In the genomic region with DNA sequence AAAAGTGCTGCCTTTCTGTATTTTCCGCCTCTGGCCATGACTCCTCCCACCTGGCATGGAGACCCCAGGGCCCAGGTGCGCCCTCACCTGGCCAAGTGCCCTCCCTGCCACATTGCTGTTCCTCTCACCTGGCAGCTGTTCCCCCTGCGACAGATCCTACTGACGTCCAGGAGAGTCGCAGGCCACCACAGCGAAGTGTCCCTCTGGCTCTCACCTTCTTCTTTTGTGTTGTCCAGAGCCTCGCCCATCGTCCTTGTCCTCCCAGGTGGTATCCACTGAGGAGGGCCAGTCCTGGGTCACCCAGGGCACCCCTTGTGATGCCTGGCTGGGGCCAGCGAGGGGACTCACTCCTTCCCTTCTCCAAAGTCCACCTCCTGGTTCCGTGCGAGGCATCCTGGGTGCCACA, we compare ENCODE assay signal across 8 cellular contexts. TPM values are rescaled to one million over a fixed set of nuclear protein-coding genes. Genes with fewer than 3 reads are reported as not detected.
A peak's percentile ranks its signal among the peaks of the same experiment; 100 is the strongest.
DNase-seq lines count a peak whose midpoint lies in the region; ATAC-seq and TF ChIP-seq lines count a peak whose summit lies in the region.

No MANE protein-coding gene starts in this region.

- H3K4me3 ChIP-seq in Jurkat, Clone E6-1 (ENCODE audit: low read length), result no peak overlapping the region
- no peak overlapping the region for H3K4me3 ChIP-seq in epithelial cell of proximal tubule (ENCODE audit: low read depth, low read length)

- TF ChIP-seq CTCF in VCaP (conservative IDR thresholded peaks at IDR 0.05), result peak; percentile 88
- TF ChIP-seq CTCF in epithelial cell of proximal tubule (conservative IDR thresholded peaks at IDR 0.05; ENCODE audit: low read depth, low read length), result peak; percentile 70

- DNase-seq in DMS153 (lab: John Stamatoyannopoulos, UW) (peak; percentile 52), epithelial cell of proximal tubule (ENCODE audit: low read depth) (no peak), amygdala (lab: John Stamatoyannopoulos, UW) (no peak), AG20443 (ENCODE audit: low spot score) (no peak)
- DNase-seq in Jurkat, Clone E6-1 (ENCODE audit: low read depth, low spot score), result peak; percentile 57
- DNase-seq in stimulated activated CD4-positive, alpha-beta T cell treated with anti-CD3 and anti-CD28 coated beads, Interleukin-12 subunit alpha, Interleukin-12 subunit beta, amount 100 ng/mL, for 48 hours (ENCODE audit: low read depth in 2 of 3, low spot score in 1 of 3), result peak; percentile 28 to 52 (median 37)

- H3K27ac ChIP-seq in VCaP, result no peak overlapping the region

- no peak for ATAC-seq in GM21515 (IDR thresholded peaks at IDR 0.05; ENCODE audit: unreplicated experiment)

RNA-seq across cellular contexts. Expression of a gene that starts 2.6 kb away (rescaled TPM):
- polyA plus RNA-seq in Jurkat, Clone E6-1 (2012; ENCODE audit: insufficient read depth, insufficient read length), result 176 TPM
- total RNA-seq in epithelial cell of proximal tubule, result not detected in 2 replicates

Comparison
In these comparisons a context has a peak if more than half of its experiments do, and no peak if none do; other contexts are left out.
1. DNase-seq: peak in DMS153 (single experiment), Jurkat, Clone E6-1 (single experiment) and stimulated activated CD4-positive, alpha-beta T cell treated with anti-CD3 and anti-CD28 coated beads, Interleukin-12 subunit alpha, Interleukin-12 subunit beta, amount 100 ng/mL, for 48 hours (3 of 3); none in epithelial cell of proximal tubule (single experiment), amygdala (0 of 56) and AG20443 (single experiment).